In the genomic region with DNA sequence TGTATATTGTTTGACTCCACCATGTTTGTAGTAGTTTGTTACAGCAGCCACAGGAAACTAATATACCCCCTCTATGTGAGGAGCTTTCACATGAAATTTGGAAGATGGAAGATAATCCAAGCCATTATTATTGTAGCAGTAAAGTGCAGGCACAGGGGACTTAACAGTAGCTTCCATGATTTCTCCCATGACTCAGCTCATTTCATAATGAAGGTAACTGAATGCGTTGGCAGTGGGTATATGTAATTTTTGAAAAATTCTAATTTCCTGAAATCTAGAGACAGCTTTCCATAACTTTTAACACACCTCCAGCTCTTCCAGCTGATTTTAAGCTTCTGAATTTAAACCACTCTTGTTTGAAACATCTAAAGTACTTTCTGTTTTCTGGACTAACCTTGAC, we compare ENCODE assay signal across 28 cellular contexts.
"Had no signal": no experiment of that assay in that cellular context is flagged by ENCODE, and none has a peak within 500 bp of the region (broad histone marks: within the 10 kb centered on the region; RNA-seq: fewer than 3 reads in every experiment).

No MANE protein-coding gene starts in this region.

- H3K27me3 ChIP-seq: neural progenitor cell, ovary, spleen, suprapubic skin, testis, tibial artery, transverse colon, upper lobe of right lung, uterus had no signal

- H3K9ac ChIP-seq: neural progenitor cell, parathyroid adenoma had no signal

- H3K4me2 ChIP-seq: neural progenitor cell, smooth muscle cell had no signal

- H3K79me2 ChIP-seq: parathyroid adenoma had no signal

- H3K4me3 ChIP-seq: neural progenitor cell, ovary, psoas muscle, skin epidermis, smooth muscle cell, spleen, suprapubic skin, testis, tibial artery, transverse colon, upper lobe of right lung, uterus had no signal

- H3K27ac ChIP-seq: neural progenitor cell, ovary, parathyroid adenoma, psoas muscle, skin epidermis, spleen, suprapubic skin, testis, tibial artery, transverse colon, upper lobe of right lung, uterus had no signal

- H3K4me1 ChIP-seq: parathyroid adenoma, psoas muscle, spleen, suprapubic skin, testis, transverse colon, upper lobe of right lung, uterus had no signal

- H2AFZ ChIP-seq: neural progenitor cell, parathyroid adenoma had no signal

- DNase-seq: natural killer cell; occipital lobe; ovary; posterior cingulate gyrus; psoas muscle; right cardiac atrium; spleen; stimulated activated CD4-positive, alpha-beta T cell treated with anti-CD3 and anti-CD28 coated beads, Interleukin-12 subunit alpha, Interleukin-12 subunit beta, amount 100 ng/mL, for 4 hours; stimulated activated CD4-positive, alpha-beta T cell treated with anti-CD3 and anti-CD28 coated beads, Interleukin-1b, Interleukin-23, amount 100 ng/mL, for 48 hours; stimulated activated CD4-positive, alpha-beta T cell treated with anti-CD3 and anti-CD28 coated beads, Interleukin-4, amount 100 ng/mL, for 1 hour; stimulated activated CD4-positive, alpha-beta T cell treated with anti-CD3 and anti-CD28 coated beads, Interleukin-4, amount 100 ng/mL, for 4 hours; stimulated activated CD8-positive, alpha-beta memory T cell treated with anti-CD3 and anti-CD28 coated beads, Interleukin-4, amount 100 ng/mL, for 48 hours; stimulated activated naive CD4-positive, alpha-beta T cell; stimulated activated naive CD8-positive, alpha-beta T cell treated with anti-CD3 and anti-CD28 coated beads, Interleukin-15, amount 100 ng/mL, for 72 hours; stimulated activated naive CD8-positive, alpha-beta T cell treated with anti-CD3 and anti-CD28 coated beads, Interleukin-15, Interleukin-2, amounts not matched to agents 100 U/mL and 50 U/mL, for 24 hours; substantia nigra; testis; tibial artery; transverse colon; upper lobe of right lung; uterus had no signal

- ATAC-seq: natural killer cell; psoas muscle; right cardiac atrium; sciatic nerve; stimulated activated memory B cell treated with anti-CD40 and anti-IgM and Interleukin-4, amounts not matched to agents 10 μg/mL and 1 μg/mL and 100 μg/mL, for 72 hours; stimulated activated naive CD8-positive, alpha-beta T cell treated with anti-CD3 and anti-CD28 coated beads, Interleukin-15, amount 100 ng/mL, for 72 hours; stimulated activated naive CD8-positive, alpha-beta T cell treated with anti-CD3 and anti-CD28 coated beads, Interleukin-15, Interleukin-2, amounts not matched to agents 100 U/mL and 50 U/mL, for 24 hours; upper lobe of right lung had no signal

- H3K9me3 ChIP-seq: ovary, psoas muscle, spleen, suprapubic skin, testis, tibial artery, transverse colon, upper lobe of right lung, uterus had no signal

- H3K36me3 ChIP-seq: neural progenitor cell, ovary, spleen, suprapubic skin, tibial artery, transverse colon, upper lobe of right lung, uterus had no signal
